8 cellular contexts compared by ENCODE assay signal in genomic region chr15:76340802-76341365, GRCh38. TPM values are rescaled to one million over a fixed set of nuclear protein-coding genes. Genes with fewer than 3 reads are reported as not detected.
DNase-seq lines count a peak whose midpoint lies in the region; ATAC-seq and TF ChIP-seq lines count a peak whose summit lies in the region.

No MANE protein-coding gene starts in this region.

- CTCF ChIA-PET in BJ (lab: Yijun Ruan, JAX): interaction anchor here (0.6 to 1.8 kb wide), 7 partner anchors 9 to 527 kb away, joined by 3 to 6 read pairs (median 3); no protein-coding TSS in a partner anchor

- no peak for ATAC-seq in GM19395 (IDR thresholded peaks at IDR 0.05; ENCODE audit: unreplicated experiment)

- H3K36me3 ChIP-seq in BJ (ENCODE audit: control insufficient read depth, insufficient read depth, low read length): peaks cover 13% of the 10 kb centered on the region
- no peaks in the 10 kb centered on the region for H3K36me3 ChIP-seq in subcutaneous abdominal adipose tissue (ENCODE audit: control insufficient read depth in 5 of 5, insufficient read depth in 5 of 5, low read length in 5 of 5)

- no peaks in the 10 kb centered on the region for H3K9me3 ChIP-seq in subcutaneous abdominal adipose tissue (ENCODE audit: control insufficient read depth in 5 of 5, low read length in 5 of 5)

- H3K9ac ChIP-seq in subcutaneous abdominal adipose tissue (ENCODE audit: low read length in 5 of 5): no peak overlapping the region

- POLR2A ChIA-PET in BJ (lab: Charles Lee): no interaction called here

- H3K4me1 ChIP-seq in subcutaneous abdominal adipose tissue (ENCODE audit: control insufficient read depth in 5 of 5, insufficient read depth in 5 of 5, low read length in 5 of 5): peaks cover 2 to 74% (median 60%) of the 10 kb centered on the region in 5 donors

- peak overlapping the region; percentile 74 for H3K4me3 ChIP-seq in BJ (ENCODE audit: low read depth, low read length)
- peak overlapping the region in 4 of 5 donors; percentile 50 to 60 (median 53) for H3K4me3 ChIP-seq in subcutaneous abdominal adipose tissue (ENCODE audit: low read depth in 1 of 5, low read length in 5 of 5)

- H3K27me3 ChIP-seq in BJ (ENCODE audit: control insufficient read depth, insufficient read depth, low read length) (no peaks in the 10 kb centered on the region), subcutaneous abdominal adipose tissue (ENCODE audit: control insufficient read depth in 5 of 5, insufficient read depth in 4 of 5, low read length in 5 of 5) (peaks cover 74 to 97% (median 90%) of the 10 kb centered on the region in 5 donors)

- no peak for DNase-seq in BJ (ENCODE audit: low read depth)
- peak; percentile 85 for DNase-seq in HT-29 (ENCODE audit: low spot score)
- peak; percentile 52 for DNase-seq in activated naive CD4-positive, alpha-beta T cell treated with anti-CD3 and anti-CD28 coated beads, Interleukin-2, amount 50 U/mL, for 16 hours
- peak; percentile 81 for DNase-seq in islet precursor cell
- no peak for DNase-seq in NCI-H2081 treated with DMSO at 0.1 percent for 48 hours (lab: John Stamatoyannopoulos, UW)
- DNase-seq in SIG-M5 treated with dmso at 0.1 percent for 504 hours (lab: John Stamatoyannopoulos, UW; ENCODE audit: unreplicated experiment): no peak

- no peak overlapping the region for H3K27ac ChIP-seq in subcutaneous abdominal adipose tissue (ENCODE audit: low read depth, low read length)

- peak; percentile 53 for TF ChIP-seq CTCF in BJ (IDR thresholded peaks at IDR 0.05; ENCODE audit: insufficient read depth, low read depth, low read length)

RNA-seq across cellular contexts. Expression of gene ISL2, which starts 4.3 kb away (rescaled TPM):
- polyA plus RNA-seq in BJ (2011; rRNA removed): 5.0 and 7.7 TPM in 2 replicates
- polyA minus RNA-seq in BJ (2011; rRNA and poly(A)+ RNA removed): 4.2 and 4.3 TPM in 2 replicates
- total RNA-seq in HT-29 (2014; rRNA removed; shearing (Covaris generic)): 1.2 and 3.4 TPM in 2 replicates

RNA-seq across cellular contexts. Expression of gene ETFA, which starts 29.6 kb away (rescaled TPM):
- 113 and 173 TPM in 2 replicates for polyA plus RNA-seq in BJ (2011; rRNA removed)
- polyA minus RNA-seq in BJ (2011; rRNA and poly(A)+ RNA removed): 53.5 and 54.6 TPM in 2 replicates
- 154 and 157 TPM in 2 replicates for total RNA-seq in HT-29 (2014; rRNA removed; shearing (Covaris generic))

Comparison
In these comparisons a context has a peak if more than half of its experiments do, and no peak if none do; other contexts are left out.
1. DNase-seq: peak in HT-29 (single experiment), activated naive CD4-positive, alpha-beta T cell treated with anti-CD3 and anti-CD28 coated beads, Interleukin-2, amount 50 U/mL, for 16 hours (single experiment) and islet precursor cell (single experiment); none in BJ (single experiment), NCI-H2081 treated with DMSO at 0.1 percent for 48 hours (single experiment) and SIG-M5 treated with dmso at 0.1 percent for 504 hours (single experiment).